In the genomic region with DNA sequence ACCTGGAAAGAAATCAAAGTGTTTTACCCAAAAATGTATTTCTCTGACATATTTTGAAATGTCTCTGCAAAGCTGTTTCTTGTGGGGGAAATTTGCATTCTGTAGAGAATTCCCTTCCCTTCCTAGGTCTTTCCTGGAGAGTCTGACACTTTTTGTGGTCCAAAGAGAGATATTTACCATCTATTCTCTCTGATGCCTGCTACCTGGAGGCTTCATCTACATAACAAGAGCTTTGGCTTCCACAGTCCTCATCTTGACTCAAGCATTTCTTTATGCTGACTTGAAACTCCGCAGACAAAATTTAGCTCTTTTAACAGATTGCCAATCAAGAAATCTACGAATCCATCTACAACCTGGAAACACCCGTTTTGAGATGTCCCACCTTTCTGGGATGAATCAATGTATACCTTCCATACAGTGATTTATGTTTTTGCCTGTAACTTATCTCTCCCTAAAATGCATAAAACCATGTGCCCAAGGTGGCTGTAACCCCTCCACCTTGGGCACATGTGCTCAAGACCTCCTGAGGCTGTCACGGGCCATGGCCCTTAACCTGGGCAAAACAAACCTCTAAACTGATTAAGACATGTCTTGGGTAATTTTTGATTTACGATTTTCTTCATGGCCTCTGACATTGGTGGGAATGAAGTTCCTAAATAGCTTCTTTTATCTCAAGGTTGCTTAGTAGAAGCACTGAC, we compare ENCODE assay signal across 1 cellular context.
TF ChIP-seq lines count a peak whose summit lies in the region.

No MANE protein-coding gene starts in this region.

TF ChIP-seq in H1, 55 proteins besides CTCF, POLR2A, EP300 and RAD21:
- TF ChIP-seq CEBPB (IDR thresholded peaks at IDR 0.05; ENCODE audit: low read depth, low read length) (no peak), JUND (IDR thresholded peaks at IDR 0.05; ENCODE audit: low read length) (no peak), NANOG (IDR thresholded peaks at IDR 0.05; ENCODE audit: insufficient read depth, low read depth, low read length, poor library complexity, severe bottlenecking) (no peak), HDAC2 (IDR thresholded peaks at IDR 0.05; ENCODE audit: borderline replicate concordance in 1 of 2, low read depth in 2 of 2, low read length in 2 of 2) (0 out of 4 replicates have a peak, but pooled peaks of 1 of the 2 experiments have one; percentile 11), CBX5 (IDR thresholded peaks at IDR 0.05; ENCODE audit: low read depth, low read length) (no peak)
- TF ChIP-seq, protein P1, sequence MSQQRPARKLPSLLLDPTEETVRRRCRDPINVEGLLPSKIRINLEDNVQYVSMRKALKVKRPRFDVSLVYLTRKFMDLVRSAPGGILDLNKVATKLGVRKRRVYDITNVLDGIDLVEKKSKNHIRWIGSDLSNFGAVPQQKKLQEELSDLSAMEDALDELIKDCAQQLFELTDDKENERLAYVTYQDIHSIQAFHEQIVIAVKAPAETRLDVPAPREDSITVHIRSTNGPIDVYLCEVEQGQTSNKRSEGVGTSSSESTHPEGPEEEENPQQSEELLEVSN (IDR thresholded peaks at IDR 0.05) = peak; percentile 65; the same call in 1 of the 2 replicates
- TF ChIP-seq, protein P2, sequence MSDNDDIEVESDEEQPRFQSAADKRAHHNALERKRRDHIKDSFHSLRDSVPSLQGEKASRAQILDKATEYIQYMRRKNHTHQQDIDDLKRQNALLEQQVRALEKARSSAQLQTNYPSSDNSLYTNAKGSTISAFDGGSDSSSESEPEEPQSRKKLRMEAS (IDR thresholded peaks at IDR 0.05) = peak; percentile 87
